Comparison of ENCODE assay signal across 22 cellular contexts in the genomic region with DNA sequence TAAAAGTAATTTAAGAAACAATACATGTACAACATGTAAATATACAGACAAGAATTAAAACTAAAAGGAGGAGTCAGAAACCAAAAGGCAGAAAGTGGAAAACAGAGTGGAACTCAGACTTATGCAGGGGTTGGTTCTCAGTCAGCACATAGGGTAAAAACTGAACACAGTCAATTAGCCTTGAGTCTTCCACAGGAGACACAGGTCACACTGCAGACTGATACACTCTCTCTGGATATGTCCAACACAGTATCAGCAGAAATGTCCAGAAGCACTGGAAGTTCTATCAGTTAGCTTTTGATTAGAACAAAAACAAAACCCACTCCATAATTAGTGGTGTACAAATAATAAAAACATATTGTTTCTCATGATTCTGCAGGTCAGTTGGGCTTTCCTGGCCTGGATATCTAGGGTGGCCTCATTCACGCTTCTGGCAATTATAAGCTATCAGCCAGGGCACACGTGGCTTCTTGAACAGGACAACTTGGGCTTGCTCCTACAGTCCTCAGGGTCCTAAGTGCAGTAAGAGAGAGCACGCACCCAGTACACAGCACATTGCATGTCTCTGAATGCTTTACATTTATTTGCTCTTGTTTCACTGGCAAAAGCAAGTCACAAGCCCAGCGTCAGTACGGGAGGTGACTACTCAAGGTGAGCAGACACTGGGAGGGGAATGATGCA. TPM values are rescaled to one million over a fixed set of nuclear protein-coding genes. Genes with fewer than 3 reads are reported as not detected.
DNase-seq lines count a peak whose midpoint lies in the region; ATAC-seq and TF ChIP-seq lines count a peak whose summit lies in the region.
"Had no signal": no experiment of that assay in that cellular context is flagged by ENCODE, and none has a peak within 500 bp of the region (broad histone marks: within the 10 kb centered on the region; RNA-seq: fewer than 3 reads in every experiment).

No MANE protein-coding gene starts in this region.

- H3K36me3 ChIP-seq in BLaER1 treated with 17β-estradiol and CSF1 and Interleukin-3, amounts not matched to agents 10 nM and 100 nM, result peaks cover 5 to 74% (median 40%) of the 10 kb centered on the region in 11 experiments; a peak in 17 of 22 replicates
- no peaks in the 10 kb centered on the region for H3K36me3 ChIP-seq in GM23338 (ENCODE audit: insufficient read depth)
- H3K36me3 ChIP-seq: colonic mucosa, gastrocnemius medialis, lower lobe of right lung had no signal

- peak; percentile 52 for ATAC-seq in GM18873 (IDR thresholded peaks at IDR 0.05; ENCODE audit: low FRiP score, unreplicated experiment)
- no peak for ATAC-seq in GM23338
- peak; percentile 41 for ATAC-seq in HG03442 (IDR thresholded peaks at IDR 0.05; ENCODE audit: unreplicated experiment)
- no peak for ATAC-seq in GM21528 (IDR thresholded peaks at IDR 0.05; ENCODE audit: low FRiP score, unreplicated experiment)
- ATAC-seq: gastrocnemius medialis had no signal

- peaks cover 3% of the 10 kb centered on the region for H3K27me3 Mint-ChIP-seq in GM23338 (ENCODE audit: insufficient read depth, low read depth, poor library complexity)
- H3K27me3 Mint-ChIP-seq: CD4-positive, alpha-beta memory T cell; naive B cell; type B pancreatic cell had no signal

- H3K9me3 ChIP-seq in BLaER1 treated with 17β-estradiol and CSF1 and Interleukin-3, amounts not matched to agents 10 nM and 100 nM (replicated peaks in 1 of 11), result peaks cover 8 to 62% (median 41%) of the 10 kb centered on the region in 11 experiments; a peak in 20 of 22 replicates
- H3K9me3 ChIP-seq: colonic mucosa, gastrocnemius medialis, lower lobe of right lung had no signal

- H3K4me1 Mint-ChIP-seq in GM23338, result no peaks in the 10 kb centered on the region

- peak overlapping the region; percentile 85 for H3K27ac Mint-ChIP-seq in GM23338
- H3K27ac Mint-ChIP-seq: CD4-positive, alpha-beta memory T cell; stimulated activated effector memory CD8-positive, alpha-beta T cell treated with anti-CD3 and anti-CD28 coated beads, Interleukin-12 subunit alpha, Interleukin-12 subunit beta, amount 100 ng/mL, for 72 hours; T-helper 2 cell treated with Interferon-gamma antibody and Interleukin-4, amounts not matched to agents 5 μg/mL and 100 μg/mL, for 36 hours had no signal

- H3K27me3 ChIP-seq in BLaER1 treated with 17β-estradiol and CSF1 and Interleukin-3, amounts not matched to agents 10 nM and 100 nM, result no peaks in the 10 kb centered on the region
- H3K27me3 ChIP-seq in GM23338 (ENCODE audit: insufficient read depth), result no peaks in the 10 kb centered on the region
- H3K27me3 ChIP-seq: colonic mucosa, gastrocnemius medialis had no signal

- no peaks in the 10 kb centered on the region for H3K36me3 Mint-ChIP-seq in GM23338 (ENCODE audit: low read depth)
- H3K36me3 Mint-ChIP-seq: CD4-positive, alpha-beta memory T cell; stimulated activated effector memory CD8-positive, alpha-beta T cell treated with anti-CD3 and anti-CD28 coated beads, Interleukin-12 subunit alpha, Interleukin-12 subunit beta, amount 100 ng/mL, for 72 hours; type B pancreatic cell had no signal

- H3K9me3 Mint-ChIP-seq in GM23338, result no peaks in the 10 kb centered on the region
- H3K9me3 Mint-ChIP-seq: naive B cell; stimulated activated effector memory CD8-positive, alpha-beta T cell treated with anti-CD3 and anti-CD28 coated beads, Interleukin-12 subunit alpha, Interleukin-12 subunit beta, amount 100 ng/mL, for 72 hours; T-helper 2 cell treated with Interferon-gamma antibody and Interleukin-4, amounts not matched to agents 5 μg/mL and 100 μg/mL, for 36 hours; type B pancreatic cell had no signal

- H3K4me2 ChIP-seq in BLaER1 treated with 17β-estradiol and CSF1 and Interleukin-3, amounts not matched to agents 10 nM and 100 nM, result peak overlapping the region in 5 of 11 experiments; percentile 13 to 57 (median 46); a peak in 6 of 22 replicates
- H3K4me2 ChIP-seq in GM23338, result no peak overlapping the region

- 0 out of 2 replicates have a peak, but pooled peaks cover 14% of the 10 kb centered on the region for H3K79me2 ChIP-seq in GM23338 (replicated peaks; ENCODE audit: insufficient read depth)

- H3F3A ChIP-seq in GM23338 (replicated peaks; ENCODE audit: low read depth), result no peaks in the 10 kb centered on the region

- H2AFZ ChIP-seq in GM23338, result no peak overlapping the region

- H4K20me1 ChIP-seq in BLaER1 treated with 17β-estradiol and CSF1 and Interleukin-3, amounts not matched to agents 10 nM and 100 nM, result peaks cover 0 to 56% (median 0%) of the 10 kb centered on the region in 11 experiments; a peak in 4 of 22 replicates
- no peaks in the 10 kb centered on the region; the same call in 1 of the 2 replicates for H4K20me1 ChIP-seq in GM23338 (replicated peaks; ENCODE audit: insufficient read depth)

- peaks cover 0 to 30% (median 15%) of the 10 kb centered on the region in 10 experiments; a peak in 14 of 20 replicates for H3K4me1 ChIP-seq in BLaER1 treated with 17β-estradiol and CSF1 and Interleukin-3, amounts not matched to agents 10 nM and 100 nM
- no peaks in the 10 kb centered on the region for H3K4me1 ChIP-seq in GM23338 (ENCODE audit: insufficient read depth)
- H3K4me1 ChIP-seq: colonic mucosa, lower lobe of right lung had no signal

- DNase-seq in GM23338 (ENCODE audit: low spot score) (no peak), HUDEP-2 (lab: John Stamatoyannopoulos, UW; ENCODE audit: unreplicated experiment in 76 of 76) (no peak), ureter (ENCODE audit: low spot score) (no peak), T-helper 9 cell (no peak)
- DNase-seq: activated CD4-positive, alpha-beta T cell treated with anti-CD3 and anti-CD28 coated beads for 1 hour; activated naive CD4-positive, alpha-beta T cell; CD4-positive, alpha-beta memory T cell; colonic mucosa; EL; gastrocnemius medialis; lower lobe of right lung; naive B cell; NCI-H146; NCI-H345; SIG-M5 had no signal

- no peak overlapping the region for H3K4me3 Mint-ChIP-seq in GM23338
- H3K4me3 Mint-ChIP-seq: CD4-positive, alpha-beta memory T cell; naive B cell; stimulated activated effector memory CD8-positive, alpha-beta T cell treated with anti-CD3 and anti-CD28 coated beads, Interleukin-12 subunit alpha, Interleukin-12 subunit beta, amount 100 ng/mL, for 72 hours; T-helper 2 cell treated with Interferon-gamma antibody and Interleukin-4, amounts not matched to agents 5 μg/mL and 100 μg/mL, for 36 hours; type B pancreatic cell had no signal

- peak overlapping the region in 9 of 11 experiments; percentile 3 to 60 (median 53); a peak in 11 of 22 replicates for H3K27ac ChIP-seq in BLaER1 treated with 17β-estradiol and CSF1 and Interleukin-3, amounts not matched to agents 10 nM and 100 nM
- no peak overlapping the region for H3K27ac ChIP-seq in GM23338 (ENCODE audit: low read depth)
- H3K27ac ChIP-seq: colonic mucosa, gastrocnemius medialis, lower lobe of right lung had no signal

- H3K9me2 ChIP-seq in GM23338 (ENCODE audit: insufficient read depth), result no peaks in the 10 kb centered on the region

- no peak for TF ChIP-seq CTCF in GM23338 (conservative IDR thresholded peaks at IDR 0.05; ENCODE audit: low read depth in 2 of 2)

- no peak overlapping the region for H3K4me3 ChIP-seq in BLaER1 treated with 17β-estradiol and CSF1 and Interleukin-3, amounts not matched to agents 10 nM and 100 nM
- H3K4me3 ChIP-seq in GM23338, result no peak overlapping the region
- H3K4me3 ChIP-seq: colonic mucosa, gastrocnemius medialis, lower lobe of right lung had no signal

- H3K9ac ChIP-seq in BLaER1 treated with 17β-estradiol and CSF1 and Interleukin-3, amounts not matched to agents 10 nM and 100 nM, result no peak overlapping the region

TF ChIP-seq in GM23338, 12 proteins besides CTCF, POLR2A, EP300 and RAD21 (continues in another document):
- TF ChIP-seq, protein P1, sequence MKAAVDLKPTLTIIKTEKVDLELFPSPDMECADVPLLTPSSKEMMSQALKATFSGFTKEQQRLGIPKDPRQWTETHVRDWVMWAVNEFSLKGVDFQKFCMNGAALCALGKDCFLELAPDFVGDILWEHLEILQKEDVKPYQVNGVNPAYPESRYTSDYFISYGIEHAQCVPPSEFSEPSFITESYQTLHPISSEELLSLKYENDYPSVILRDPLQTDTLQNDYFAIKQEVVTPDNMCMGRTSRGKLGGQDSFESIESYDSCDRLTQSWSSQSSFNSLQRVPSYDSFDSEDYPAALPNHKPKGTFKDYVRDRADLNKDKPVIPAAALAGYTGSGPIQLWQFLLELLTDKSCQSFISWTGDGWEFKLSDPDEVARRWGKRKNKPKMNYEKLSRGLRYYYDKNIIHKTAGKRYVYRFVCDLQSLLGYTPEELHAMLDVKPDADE (IDR thresholded peaks at IDR 0.05), result no peak
- TF ChIP-seq ZNF331 (CRISPR knock-in tag; IDR thresholded peaks at IDR 0.05; ENCODE audit: low read depth), result no peak
- no peak for TF ChIP-seq STAT1 (IDR thresholded peaks at IDR 0.05; ENCODE audit: unreplicated experiment)
- no peak for TF ChIP-seq NANOG (IDR thresholded peaks at IDR 0.05; ENCODE audit: borderline replicate concordance)
- no peak for TF ChIP-seq EZH2phosphoT487 (IDR thresholded peaks at IDR 0.05; ENCODE audit: unreplicated experiment)
- TF ChIP-seq, protein P2, sequence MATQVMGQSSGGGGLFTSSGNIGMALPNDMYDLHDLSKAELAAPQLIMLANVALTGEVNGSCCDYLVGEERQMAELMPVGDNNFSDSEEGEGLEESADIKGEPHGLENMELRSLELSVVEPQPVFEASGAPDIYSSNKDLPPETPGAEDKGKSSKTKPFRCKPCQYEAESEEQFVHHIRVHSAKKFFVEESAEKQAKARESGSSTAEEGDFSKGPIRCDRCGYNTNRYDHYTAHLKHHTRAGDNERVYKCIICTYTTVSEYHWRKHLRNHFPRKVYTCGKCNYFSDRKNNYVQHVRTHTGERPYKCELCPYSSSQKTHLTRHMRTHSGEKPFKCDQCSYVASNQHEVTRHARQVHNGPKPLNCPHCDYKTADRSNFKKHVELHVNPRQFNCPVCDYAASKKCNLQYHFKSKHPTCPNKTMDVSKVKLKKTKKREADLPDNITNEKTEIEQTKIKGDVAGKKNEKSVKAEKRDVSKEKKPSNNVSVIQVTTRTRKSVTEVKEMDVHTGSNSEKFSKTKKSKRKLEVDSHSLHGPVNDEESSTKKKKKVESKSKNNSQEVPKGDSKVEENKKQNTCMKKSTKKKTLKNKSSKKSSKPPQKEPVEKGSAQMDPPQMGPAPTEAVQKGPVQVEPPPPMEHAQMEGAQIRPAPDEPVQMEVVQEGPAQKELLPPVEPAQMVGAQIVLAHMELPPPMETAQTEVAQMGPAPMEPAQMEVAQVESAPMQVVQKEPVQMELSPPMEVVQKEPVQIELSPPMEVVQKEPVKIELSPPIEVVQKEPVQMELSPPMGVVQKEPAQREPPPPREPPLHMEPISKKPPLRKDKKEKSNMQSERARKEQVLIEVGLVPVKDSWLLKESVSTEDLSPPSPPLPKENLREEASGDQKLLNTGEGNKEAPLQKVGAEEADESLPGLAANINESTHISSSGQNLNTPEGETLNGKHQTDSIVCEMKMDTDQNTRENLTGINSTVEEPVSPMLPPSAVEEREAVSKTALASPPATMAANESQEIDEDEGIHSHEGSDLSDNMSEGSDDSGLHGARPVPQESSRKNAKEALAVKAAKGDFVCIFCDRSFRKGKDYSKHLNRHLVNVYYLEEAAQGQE (IDR thresholded peaks at IDR 0.05; ENCODE audit: unreplicated experiment), result no peak
- TF ChIP-seq CREB1 (CRISPR knock-in tag; IDR thresholded peaks at IDR 0.05; ENCODE audit: low read depth), result no peak

RNA-seq across cellular contexts. Expression of a gene that starts 21.6 kb away (rescaled TPM):
- 3.0 and 8.3 TPM in 2 replicates for total RNA-seq in GM23338 (2014; rRNA removed; shearing (Covaris generic))
- polyA plus RNA-seq in GM23338 (2016; fragmentation: Nextera tagmentation; extraction: Ambion mirVana), result 1.9 and 2.9 TPM in 2 replicates
- total RNA-seq in ureter, result 3.4 TPM

Comparison
In these comparisons a context has a peak if more than half of its experiments do, and no peak if none do; other contexts are left out.
1. ATAC-seq: peak in GM18873 (single experiment) and HG03442 (single experiment); none in GM23338 (single experiment) and GM21528 (single experiment).